In the genomic region with DNA sequence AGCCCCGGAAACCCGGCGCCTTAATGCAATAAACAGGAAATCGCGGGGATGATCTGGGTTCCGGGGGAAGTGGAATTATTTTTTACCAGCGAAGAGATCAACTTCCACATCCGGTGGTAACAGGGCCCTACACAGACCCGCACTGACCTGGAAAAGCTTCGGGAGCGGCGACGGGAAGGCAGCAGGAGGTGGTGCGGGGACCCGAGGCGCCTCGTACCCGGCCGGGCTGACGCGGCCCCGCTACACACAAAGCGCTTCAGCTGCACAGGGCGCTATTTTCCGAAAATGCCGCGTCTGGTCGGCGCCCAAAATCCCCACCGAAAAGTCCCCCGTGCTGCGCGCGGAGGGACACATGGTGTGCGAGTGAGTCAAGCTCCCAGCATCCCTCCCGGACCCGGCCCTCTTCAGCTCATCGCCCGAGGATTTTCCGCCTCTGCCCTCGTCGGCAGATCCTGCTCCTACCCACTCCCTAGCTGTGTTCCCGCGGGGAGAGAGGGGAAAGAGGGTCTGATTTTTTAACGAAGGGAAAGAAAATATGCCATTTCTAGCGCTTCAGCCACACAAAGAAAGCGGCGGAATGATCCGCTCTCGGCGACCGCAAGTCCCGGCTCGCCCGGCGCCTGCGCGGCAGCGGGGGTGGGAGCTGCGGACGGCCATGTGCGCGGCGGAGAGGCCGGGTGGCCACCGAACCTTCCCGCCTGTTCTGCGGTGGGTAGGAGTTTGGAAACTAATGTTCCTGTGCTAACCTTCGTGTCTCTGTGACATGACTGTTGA, we compare ENCODE assay signal across 8 cellular contexts. TPM values are rescaled to one million over a fixed set of nuclear protein-coding genes. Genes with fewer than 3 reads are reported as not detected.
A peak's percentile ranks its signal among the peaks of the same experiment; 100 is the strongest.
DNase-seq lines count a peak whose midpoint lies in the region; TF ChIP-seq lines count a peak whose summit lies in the region.

A gene (minus strand): TSS at position 361 of the 774 bp plus-strand sequence. CDS start 45,400 bp downstream, outside the sequence.

- intact Hi-C loops in testis (cut with DNase I; ENCODE audit: low total_unique reads) = no loop called here

- no peaks in the 10 kb centered on the region for H3K9me3 Mint-ChIP-seq in activated naive CD8-positive, alpha-beta T cell (ENCODE audit: low read depth)

- H3K4me1 ChIP-seq in osteoblast (ENCODE audit: insufficient read depth, low read length) = peaks cover 21% of the 10 kb centered on the region
- peaks cover 31% of the 10 kb centered on the region for H3K4me1 ChIP-seq in testis

- 0% methylated on average over 28 to 69 of the region's 69 CpGs for WGBS in testis, 2 donors

- peak within 1 kb of the TSS; percentile 100 for H3K4me3 Mint-ChIP-seq in activated naive CD8-positive, alpha-beta T cell

- H2AFZ ChIP-seq in osteoblast (ENCODE audit: low read length) = peak within 1 kb of the TSS; percentile 91

- H3K27ac ChIP-seq in osteoblast (ENCODE audit: low read depth, low read length) (peak within 1 kb of the TSS; percentile 100), testis (peak within 1 kb of the TSS; percentile 96 to 99)

- H3K4me2 ChIP-seq in osteoblast (ENCODE audit: insufficient read depth, low read length) = peak within 1 kb of the TSS; percentile 95

- peak within 1 kb of the TSS; percentile 100 for H3K27ac Mint-ChIP-seq in activated naive CD8-positive, alpha-beta T cell

- H3K9me3 ChIP-seq in osteoblast (ENCODE audit: low read depth, low read length) (no peaks in the 10 kb centered on the region), testis (no peaks in the 10 kb centered on the region)

- H3K27me3 ChIP-seq in osteoblast (ENCODE audit: insufficient read depth, low read length) (no peaks in the 10 kb centered on the region), testis (no peaks in the 10 kb centered on the region)

- TF ChIP-seq CTCF in HFF-Myc (IDR thresholded peaks at IDR 0.05; ENCODE audit: low read depth, low read length, missing control alignments) (no peak), osteoblast (IDR thresholded peaks at IDR 0.05; ENCODE audit: extremely low read depth, low read depth, low read length) (no peak), testis (IDR thresholded peaks at IDR 0.05) (peak in 2 of 3 experiments; percentile 1 to 8)

- peaks cover 73% of the 10 kb centered on the region for H3K79me2 ChIP-seq in osteoblast (ENCODE audit: insufficient read depth, low read length)

- H3K4me3 ChIP-seq in HFF-Myc (replicated peaks; ENCODE audit: low read depth, low read length) = peak within 1 kb of the TSS; percentile 61
- peak within 1 kb of the TSS; percentile 81 for H3K4me3 ChIP-seq in osteoblast (ENCODE audit: insufficient read depth, low read length)
- H3K4me3 ChIP-seq in testis = peak within 1 kb of the TSS; percentile 92 to 97

- TF ChIP-seq POLR2A in testis (IDR thresholded peaks at IDR 0.05) = no peak

- H3K36me3 Mint-ChIP-seq in activated naive CD8-positive, alpha-beta T cell = peaks cover 27% of the 10 kb centered on the region

- H3K4me1 Mint-ChIP-seq in activated naive CD8-positive, alpha-beta T cell (ENCODE audit: low read depth) = peaks cover 52% of the 10 kb centered on the region

- DNase-seq in GDM1 (lab: John Stamatoyannopoulos, UW) = peak; percentile 89
- DNase-seq in HFF-Myc (ENCODE audit: extremely low read depth, low read depth) = peak; percentile 84
- peak; percentile 76 for DNase-seq in NCI-H1092 (lab: John Stamatoyannopoulos, UW)
- DNase-seq in SKM-1 treated with dmso at 0.1 percent for 144 hours (lab: John Stamatoyannopoulos, UW; ENCODE audit: unreplicated experiment) = peak; percentile 88
- peak; percentile 89 for DNase-seq in glomerular visceral epithelial cell (ENCODE audit: extremely low spot score)
- DNase-seq in osteoblast (ENCODE audit: insufficient read length, low spot score, missing footprints) = peak; percentile 92
- peak; percentile 93 for DNase-seq in testis

- H3K36me3 ChIP-seq in osteoblast (ENCODE audit: insufficient read depth, low read length) (peaks cover 26% of the 10 kb centered on the region), testis (ENCODE audit: low read depth, missing control alignments) (no peaks in the 10 kb centered on the region)

- peaks cover 11% of the 10 kb centered on the region for H4K20me1 ChIP-seq in osteoblast (ENCODE audit: insufficient read depth, low read length)

- no peaks in the 10 kb centered on the region for H3K27me3 Mint-ChIP-seq in activated naive CD8-positive, alpha-beta T cell

RNA-seq across cellular contexts. Expression of the gene that starts here (rescaled TPM):
- total RNA-seq in osteoblast (33.3 and 44.9 TPM in 2 replicates), testis (10 to 100 TPM; 35.4 to 45.9 TPM)
- 21.5 TPM for polyA plus RNA-seq in testis (ENCODE audit: insufficient read depth, low read depth, low replicate concordance)

Comparison
In these comparisons a context has a peak if more than half of its experiments do, and no peak if none do; other contexts are left out.
1. Peak in every context shown above with its lines: DNase-seq, H3K4me3 ChIP-seq and H3K27ac ChIP-seq.
2. CTCF ChIP-seq: peak in testis (2 of 3); none in HFF-Myc (single experiment) and osteoblast (single experiment).